ENCODE assay signal across 15 cellular contexts in genomic region chr3:112365035-112365434, GRCh38. TPM values are rescaled to one million over a fixed set of nuclear protein-coding genes. Genes with fewer than 3 reads are reported as not detected.
DNase-seq lines count a peak whose midpoint lies in the region; ATAC-seq, FAIRE-seq and TF ChIP-seq lines count a peak whose summit lies in the region.
"Had no signal": no experiment of that assay in that cellular context is flagged by ENCODE, and none has a peak within 500 bp of the region (broad histone marks: within the 10 kb centered on the region; RNA-seq: fewer than 3 reads in every experiment).

No MANE protein-coding gene starts in this region.

- FAIRE-seq in urothelium cell line (lab: Jason Lieb, UNC) = no peak

- H3K9me3 ChIP-seq in RWPE2 (ENCODE audit: severe bottlenecking) = no peaks in the 10 kb centered on the region
- no peaks in the 10 kb centered on the region for H3K9me3 ChIP-seq in CD4-positive, alpha-beta memory T cell (ENCODE audit: control insufficient read depth in 1 of 2, low read length in 2 of 2)
- H3K9me3 ChIP-seq: SJCRH30 had no signal

- TF ChIP-seq CTCF in GM12865 (IDR thresholded peaks at IDR 0.05; ENCODE audit: insufficient read depth, low read depth, low read length, missing control alignments) = no peak
- no peak for TF ChIP-seq CTCF in RWPE2 (IDR thresholded peaks at IDR 0.05; ENCODE audit: poor library complexity, severe bottlenecking)

- H3K27ac ChIP-seq in RWPE2 (ENCODE audit: poor library complexity, severe bottlenecking) = peak overlapping the region; percentile 37
- no peak overlapping the region for H3K27ac ChIP-seq in CD4-positive, alpha-beta memory T cell (ENCODE audit: low read depth, low read length)
- H3K27ac ChIP-seq: SJCRH30 had no signal

- H3K4me3 ChIP-seq in GM12865 (ENCODE audit: low read depth, low read length) (peak overlapping the region; percentile 28), RWPE2 (ENCODE audit: severe bottlenecking) (no peak overlapping the region)
- H3K4me3 ChIP-seq in CD4-positive, alpha-beta memory T cell (ENCODE audit: low read length in 2 of 2) = no peak overlapping the region
- H3K4me3 ChIP-seq: SJCRH30 had no signal

- ATAC-seq in GM19035 (IDR thresholded peaks at IDR 0.05; ENCODE audit: unreplicated experiment) (peak; percentile 41), RWPE2 (ENCODE audit: low read depth) (no peak), memory B cell (ENCODE audit: low read depth) (no peak), GM21515 (IDR thresholded peaks at IDR 0.05; ENCODE audit: unreplicated experiment) (no peak)

- H3K9me3 Mint-ChIP-seq in memory B cell = no peaks in the 10 kb centered on the region
- peaks cover 0 to 3% (median 0%) of the 10 kb centered on the region in 8 donors for H3K9me3 Mint-ChIP-seq in CD4-positive, alpha-beta memory T cell
- H3K9me3 Mint-ChIP-seq: CD8-positive, alpha-beta memory T cell had no signal

- H3K27me3 ChIP-seq in RWPE2 (ENCODE audit: insufficient read depth, poor library complexity, severe bottlenecking) = no peaks in the 10 kb centered on the region
- no peaks in the 10 kb centered on the region for H3K27me3 ChIP-seq in CD4-positive, alpha-beta memory T cell (ENCODE audit: insufficient read depth, low read length)
- H3K27me3 ChIP-seq: SJCRH30 had no signal

- peak overlapping the region; percentile 27 for H3K4me3 Mint-ChIP-seq in memory B cell
- H3K4me3 Mint-ChIP-seq in CD4-positive, alpha-beta memory T cell = peak overlapping the region in 4 of 8 donors; percentile 19 to 68 (median 30)

- H3K4me1 Mint-ChIP-seq in memory B cell = peaks cover 19% of the 10 kb centered on the region
- H3K4me1 Mint-ChIP-seq in CD4-positive, alpha-beta memory T cell = peaks cover 13 to 23% (median 16%) of the 10 kb centered on the region in 4 donors

- peak overlapping the region; percentile 51 for H3K27ac Mint-ChIP-seq in memory B cell
- peak overlapping the region in 2 of 7 donors; percentile 41 to 75 for H3K27ac Mint-ChIP-seq in CD4-positive, alpha-beta memory T cell

- H3K27me3 Mint-ChIP-seq in memory B cell = no peaks in the 10 kb centered on the region
- no peaks in the 10 kb centered on the region for H3K27me3 Mint-ChIP-seq in CD4-positive, alpha-beta memory T cell
- H3K27me3 Mint-ChIP-seq: CD8-positive, alpha-beta memory T cell had no signal

- CTCF ChIA-PET in CD4-positive, alpha-beta memory T cell (lab: Charles Lee; ENCODE audit: partially characterized antibody) = no interaction called here

- peaks cover 10% of the 10 kb centered on the region for H3K36me3 Mint-ChIP-seq in memory B cell
- H3K36me3 Mint-ChIP-seq in CD4-positive, alpha-beta memory T cell = no peaks in the 10 kb centered on the region

- DNase-seq in GM12865 (ENCODE audit: low read depth) (peak; percentile 28), RWPE2 (ENCODE audit: low spot score) (no peak), memory B cell (ENCODE audit: low spot score in 2 of 2) (no peak), urothelium cell line (ENCODE audit: low spot score) (no peak)
- DNase-seq in stimulated activated CD4-positive, alpha-beta T cell treated with anti-CD3 and anti-CD28 coated beads, Interleukin-1b, Interleukin-23, amount 100 ng/mL, for 48 hours = no peak
- no peak for DNase-seq in CD4-positive, alpha-beta memory T cell
- DNase-seq: activated CD4-positive, CD25-positive, alpha-beta regulatory T cell; activated gamma-delta T cell; CD8-positive, alpha-beta memory T cell; cortex of kidney; NCI-H526; nucleus accumbens; SJCRH30 had no signal

- H3K36me3 ChIP-seq in RWPE2 (ENCODE audit: low read depth) = no peaks in the 10 kb centered on the region
- no peaks in the 10 kb centered on the region for H3K36me3 ChIP-seq in CD4-positive, alpha-beta memory T cell (ENCODE audit: insufficient read depth, low read length)
- H3K36me3 ChIP-seq: SJCRH30 had no signal

- intact Hi-C loops in CD4-positive, alpha-beta memory T cell (cut with micrococcal nuclease) = no loop called here

- POLR2A ChIA-PET in CD4-positive, alpha-beta memory T cell (lab: Charles Lee; ENCODE audit: partially characterized antibody) = no interaction called here

- H3K4me1 ChIP-seq in RWPE2 (ENCODE audit: insufficient read depth, poor library complexity, severe bottlenecking) = peaks cover 16% of the 10 kb centered on the region
- H3K4me1 ChIP-seq in CD4-positive, alpha-beta memory T cell (ENCODE audit: insufficient read depth, low read length) = peaks cover 13% of the 10 kb centered on the region
- H3K4me1 ChIP-seq: SJCRH30 had no signal

RNA-seq across cellular contexts. Expression of gene CD200, which starts 32.1 kb away (rescaled TPM):
- 1 to 10 TPM in 1 of 2 experiments, under 1 TPM in 1; 0.93 to 1.8 TPM for total RNA-seq in CD4-positive, alpha-beta memory T cell
- polyA plus RNA-seq in CD4-positive, alpha-beta memory T cell = 1 to 10 TPM in 1 of 2 donors, under 1 TPM in 1; 1.00 to 1.2 TPM
- total RNA-seq: SJCRH30 had no signal
